16 cellular contexts compared by ENCODE assay signal in genomic region chr14:83707056-83707455, GRCh38.
"Had no signal": no experiment of that assay in that cellular context is flagged by ENCODE, and none has a peak within 500 bp of the region (broad histone marks: within the 10 kb centered on the region; RNA-seq: fewer than 3 reads in every experiment).

No MANE protein-coding gene starts in this region.

- H3K27ac ChIP-seq: hepatocyte, left ventricle myocardium inferior, psoas muscle had no signal

- H2AFZ ChIP-seq: hepatocyte had no signal

- H3K4me3 Mint-ChIP-seq: activated naive CD8-positive, alpha-beta T cell treated with anti-CD3 and anti-CD28 coated beads for 36 hours; activated T-helper 1 cell treated with anti-CD3 and anti-CD28 coated beads, Interleukin-12 subunit alpha, Interleukin-12 subunit beta, Interleukin-2, Interleukin-4 antibody, amounts not matched to agents 30 ng/mL and 10 ng/mL and 1 ng/mL, durations not matched to agents 14 hours and 24 hours and 36 hours; dendritic cell treated with granulocyte-macrophage colony-stimulating factor and Interleukin-4, amounts not matched to agents 40 ng/mL and 50 ng/mL, for 4 days; memory B cell; natural killer cell; stimulated activated naive CD8-positive, alpha-beta T cell treated with anti-CD3 and anti-CD28 coated beads, Interleukin-15, amount 100 ng/mL, for 72 hours; type B pancreatic cell had no signal

- H3K36me3 ChIP-seq: left ventricle myocardium inferior had no signal

- H3K4me3 ChIP-seq: hepatocyte, left ventricle myocardium inferior, psoas muscle had no signal

- H3K9me3 Mint-ChIP-seq: dendritic cell treated with granulocyte-macrophage colony-stimulating factor and Interleukin-4, amounts not matched to agents 40 ng/mL and 50 ng/mL, for 4 days had no signal

- H3K36me3 Mint-ChIP-seq: activated naive CD8-positive, alpha-beta T cell treated with anti-CD3 and anti-CD28 coated beads for 36 hours; memory B cell; natural killer cell; type B pancreatic cell had no signal

- H3K79me2 ChIP-seq: hepatocyte had no signal

- DNase-seq: activated CD4-positive, alpha-beta T cell treated with anti-CD3 and anti-CD28 coated beads for 48 hours; activated CD8-positive, alpha-beta memory T cell treated with anti-CD3 and anti-CD28 coated beads for 24 hours; activated naive CD8-positive, alpha-beta T cell treated with anti-CD3 and anti-CD28 coated beads for 36 hours; cerebellar nuclear complex; kidney; left ventricle myocardium inferior; natural killer cell; psoas muscle; stimulated activated naive CD8-positive, alpha-beta T cell treated with anti-CD3 and anti-CD28 coated beads, Interleukin-15, amount 100 ng/mL, for 72 hours; T-helper 2 cell had no signal

- H3K4me2 ChIP-seq: hepatocyte had no signal

- ATAC-seq: natural killer cell; psoas muscle; sciatic nerve; stimulated activated naive CD8-positive, alpha-beta T cell treated with anti-CD3 and anti-CD28 coated beads, Interleukin-15, amount 100 ng/mL, for 72 hours had no signal

- H3K27me3 ChIP-seq: hepatocyte had no signal

- H3K27me3 Mint-ChIP-seq: activated naive CD8-positive, alpha-beta T cell treated with anti-CD3 and anti-CD28 coated beads for 36 hours; dendritic cell treated with granulocyte-macrophage colony-stimulating factor and Interleukin-4, amounts not matched to agents 40 ng/mL and 50 ng/mL, for 4 days; memory B cell; stimulated activated naive CD8-positive, alpha-beta T cell treated with anti-CD3 and anti-CD28 coated beads, Interleukin-15, amount 100 ng/mL, for 72 hours; type B pancreatic cell had no signal

- H3K27ac Mint-ChIP-seq: activated naive CD8-positive, alpha-beta T cell treated with anti-CD3 and anti-CD28 coated beads for 36 hours; activated T-helper 1 cell treated with anti-CD3 and anti-CD28 coated beads, Interleukin-12 subunit alpha, Interleukin-12 subunit beta, Interleukin-2, Interleukin-4 antibody, amounts not matched to agents 30 ng/mL and 10 ng/mL and 1 ng/mL, durations not matched to agents 14 hours and 24 hours and 36 hours; dendritic cell treated with granulocyte-macrophage colony-stimulating factor and Interleukin-4, amounts not matched to agents 40 ng/mL and 50 ng/mL, for 4 days; memory B cell; natural killer cell; stimulated activated naive CD8-positive, alpha-beta T cell treated with anti-CD3 and anti-CD28 coated beads, Interleukin-15, amount 100 ng/mL, for 72 hours; type B pancreatic cell had no signal

- H3K4me1 ChIP-seq: left ventricle myocardium inferior, psoas muscle had no signal

- H3K4me1 Mint-ChIP-seq: activated naive CD8-positive, alpha-beta T cell treated with anti-CD3 and anti-CD28 coated beads for 36 hours; memory B cell; natural killer cell; stimulated activated naive CD8-positive, alpha-beta T cell treated with anti-CD3 and anti-CD28 coated beads, Interleukin-15, amount 100 ng/mL, for 72 hours had no signal

- H3K9me3 ChIP-seq: psoas muscle had no signal
